Comparison of ENCODE assay signal across 30 cellular contexts in genomic region chr7:26320878-26321277, GRCh38. TPM values are rescaled to one million over a fixed set of nuclear protein-coding genes. Genes with fewer than 3 reads are reported as not detected.
"Had no signal": no experiment of that assay in that cellular context is flagged by ENCODE, and none has a peak within 500 bp of the region (broad histone marks: within the 10 kb centered on the region; RNA-seq: fewer than 3 reads in every experiment).

No MANE protein-coding gene starts in this region.

- H3K4me3 Mint-ChIP-seq: endodermal cell; mesothelial cell of epicardium; natural killer cell treated with Interleukin-12 subunit alpha and Interleukin-12 subunit beta and Interleukin-15 and Interleukin-18, amount 100 ng/mL, for 72 hours; neural crest cell; stimulated activated memory B cell treated with anti-CD40 and anti-IgM and Interleukin-4, amounts not matched to agents 10 μg/mL and 1 μg/mL and 100 μg/mL, for 72 hours; type B pancreatic cell had no signal

- H3K9me3 Mint-ChIP-seq: endodermal cell; mesothelial cell of epicardium; naive B cell; natural killer cell treated with Interleukin-12 subunit alpha and Interleukin-12 subunit beta and Interleukin-15 and Interleukin-18, amount 100 ng/mL, for 72 hours; neural crest cell; stimulated activated memory B cell treated with anti-CD40 and anti-IgM and Interleukin-4, amounts not matched to agents 10 μg/mL and 1 μg/mL and 100 μg/mL, for 72 hours; type B pancreatic cell had no signal

- H3K27me3 Mint-ChIP-seq: naive B cell; natural killer cell treated with Interleukin-12 subunit alpha and Interleukin-12 subunit beta and Interleukin-15 and Interleukin-18, amount 100 ng/mL, for 72 hours; stimulated activated memory B cell treated with anti-CD40 and anti-IgM and Interleukin-4, amounts not matched to agents 10 μg/mL and 1 μg/mL and 100 μg/mL, for 72 hours; type B pancreatic cell had no signal

- H3K4me1 ChIP-seq: esophagus muscularis mucosa, foreskin keratinocyte, gastroesophageal sphincter, prostate gland, testis, tibial artery had no signal

- H3K27me3 ChIP-seq: esophagus muscularis mucosa, foreskin keratinocyte, gastroesophageal sphincter, heart right ventricle, spleen, testis, tibial artery had no signal

- FAIRE-seq: colon, islet of Langerhans had no signal

- ATAC-seq: gastroesophageal sphincter; heart right ventricle; left colon; left ventricle myocardium superior; natural killer cell treated with Interleukin-12 subunit alpha and Interleukin-12 subunit beta and Interleukin-15 and Interleukin-18, amount 100 ng/mL, for 72 hours; right cardiac atrium; stimulated activated memory B cell treated with anti-CD40 and anti-IgM and Interleukin-4, amounts not matched to agents 10 μg/mL and 1 μg/mL and 100 μg/mL, for 72 hours; stimulated activated naive CD8-positive, alpha-beta T cell treated with anti-CD3 and anti-CD28 coated beads, Interleukin-15, Interleukin-2, amounts not matched to agents 100 U/mL and 50 U/mL, for 24 hours had no signal

- H3K27ac ChIP-seq: esophagus muscularis mucosa, foreskin keratinocyte, gastroesophageal sphincter, heart right ventricle, prostate gland, testis, tibial artery had no signal

- DNase-seq: effector CD8-positive, alpha-beta T cell; endodermal cell; heart right ventricle; hippocampal formation; left colon; left ventricle myocardium superior; mesenchymal stem cell; mucosa of descending colon; naive B cell; right cardiac atrium; spleen; stimulated activated CD4-positive, alpha-beta T cell treated with anti-CD3 and anti-CD28 coated beads, Interleukin-4, amount 100 ng/mL, for 4 hours; stimulated activated naive CD8-positive, alpha-beta T cell treated with anti-CD3 and anti-CD28 coated beads, Interleukin-15, Interleukin-2, amounts not matched to agents 100 U/mL and 50 U/mL, for 24 hours; substantia nigra; testis; tibial artery had no signal

- H3K4me1 Mint-ChIP-seq: endodermal cell, neural crest cell had no signal

- H3K4me3 ChIP-seq: esophagus muscularis mucosa, gastroesophageal sphincter, heart right ventricle, lung, mucosa of descending colon, prostate gland, skin epidermis, spleen, testis, tibial artery had no signal

- H3K27ac Mint-ChIP-seq: natural killer cell treated with Interleukin-12 subunit alpha and Interleukin-12 subunit beta and Interleukin-15 and Interleukin-18, amount 100 ng/mL, for 72 hours; type B pancreatic cell had no signal

- H3K36me3 Mint-ChIP-seq: mesothelial cell of epicardium; natural killer cell treated with Interleukin-12 subunit alpha and Interleukin-12 subunit beta and Interleukin-15 and Interleukin-18, amount 100 ng/mL, for 72 hours; type B pancreatic cell had no signal

RNA-seq across cellular contexts. Expression of gene SNX10, which starts 29.2 kb away (rescaled TPM):
- total RNA-seq: osteocyte had no signal
